Comparison of ENCODE assay signal across 20 cellular contexts in the genomic region with DNA sequence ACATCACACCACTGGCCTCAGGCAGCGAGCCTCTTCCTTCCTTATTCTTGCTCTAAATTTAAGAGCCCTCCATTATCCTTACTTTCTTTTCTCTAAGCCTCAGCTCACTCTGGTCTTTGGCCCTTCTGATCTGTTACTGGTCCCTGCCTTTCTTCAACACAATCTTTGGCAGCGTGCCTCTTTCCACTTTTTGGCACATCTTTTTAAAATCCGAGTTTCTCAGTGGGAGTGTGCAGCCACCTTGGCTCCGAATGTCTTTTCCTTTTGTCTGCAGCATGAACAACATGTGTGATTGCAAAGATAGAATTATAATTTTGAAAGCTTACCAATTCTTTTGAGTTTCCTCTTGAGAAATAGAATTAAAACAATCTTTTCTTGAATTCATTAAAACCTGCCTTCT.
DNase-seq lines count a peak whose midpoint lies in the region; ATAC-seq and TF ChIP-seq lines count a peak whose summit lies in the region.
"Had no signal": no experiment of that assay in that cellular context is flagged by ENCODE, and none has a peak within 500 bp of the region (broad histone marks: within the 10 kb centered on the region; RNA-seq: fewer than 3 reads in every experiment).

No MANE protein-coding gene starts in this region.

- H3K36me3 ChIP-seq in SK-N-MC (ENCODE audit: insufficient read depth, low read length) = no peaks in the 10 kb centered on the region
- H3K36me3 ChIP-seq in stomach smooth muscle (ENCODE audit: control insufficient read depth in 2 of 2, insufficient read depth in 2 of 2, low read length in 2 of 2) = no peaks in the 10 kb centered on the region
- H3K36me3 ChIP-seq: heart right ventricle, right atrium auricular region, thoracic aorta had no signal

- H3K27ac ChIP-seq in SK-N-MC (no peak overlapping the region), stomach smooth muscle (ENCODE audit: low read length) (no peak overlapping the region)
- H3K27ac ChIP-seq: heart right ventricle, right atrium auricular region, spleen, thoracic aorta had no signal

- ATAC-seq in HG03045 (IDR thresholded peaks at IDR 0.05; ENCODE audit: unreplicated experiment) = no peak
- ATAC-seq in HG03432 (IDR thresholded peaks at IDR 0.05; ENCODE audit: unreplicated experiment) = no peak
- ATAC-seq: activated CD8-positive, alpha-beta memory T cell treated with anti-CD3 and anti-CD28 coated beads, Interleukin-2, amount 10 ng/mL, durations not matched to agents 7 days and 5 days; naive thymus-derived CD8-positive, alpha-beta T cell; stimulated activated naive B cell treated with anti-CD40 and anti-IgM and Interleukin-4, amounts not matched to agents 10 μg/mL and 1 μg/mL and 100 μg/mL, for 72 hours had no signal

- no peak for TF ChIP-seq CTCF in fibroblast of the aortic adventitia (IDR thresholded peaks at IDR 0.05; ENCODE audit: insufficient read depth, low read length)

- peaks cover 0 to 3% of the 10 kb centered on the region in 2 donors for H3K27me3 ChIP-seq in stomach smooth muscle (ENCODE audit: control insufficient read depth in 1 of 2, insufficient read depth in 2 of 2, low read length in 2 of 2)
- H3K27me3 ChIP-seq: heart right ventricle, right atrium auricular region, spleen had no signal

- H3K9ac ChIP-seq in SK-N-MC (ENCODE audit: insufficient read length) (no peak overlapping the region), stomach smooth muscle (ENCODE audit: low read length in 2 of 2) (no peak overlapping the region)

- H3K4me3 ChIP-seq in SK-N-MC = peak overlapping the region; percentile 37; the same call in 1 of the 2 replicates
- peak overlapping the region; percentile 10 for H3K4me3 ChIP-seq in fibroblast of the aortic adventitia (ENCODE audit: low read depth, low read length)
- H3K4me3 ChIP-seq in stomach smooth muscle (ENCODE audit: low read length in 2 of 2) = peak overlapping the region; percentile 1 to 44
- H3K4me3 ChIP-seq: heart right ventricle, right atrium auricular region, spleen, thoracic aorta had no signal

- H3K9me3 ChIP-seq in SK-N-MC (ENCODE audit: low read depth, low read length) (no peaks in the 10 kb centered on the region), stomach smooth muscle (ENCODE audit: control insufficient read depth in 2 of 2, low read length in 2 of 2) (peaks cover 0 to 6% of the 10 kb centered on the region in 2 donors)
- H3K9me3 ChIP-seq: right atrium auricular region, spleen, thoracic aorta had no signal

- DNase-seq in Kasumi-1 (lab: John Stamatoyannopoulos, UW) (peak; percentile 45 to 57), SK-N-MC (ENCODE audit: low read depth, low spot score) (no peak), fibroblast of the aortic adventitia (ENCODE audit: low read depth) (peak; percentile 86), 8988T (no peak)
- DNase-seq: activated CD4-positive, alpha-beta T cell treated with anti-CD3 and anti-CD28 coated beads, Interleukin-2, amount 10 ng/mL, durations not matched to agents 24 days and 14 days; activated CD8-positive, alpha-beta memory T cell treated with anti-CD3 and anti-CD28 coated beads, Interleukin-2, amount 10 ng/mL, durations not matched to agents 7 days and 5 days; CD4-positive, CD25-positive, alpha-beta regulatory T cell; central memory CD4-positive, alpha-beta T cell; naive thymus-derived CD8-positive, alpha-beta T cell; NCI-H1436; NCI-H2171; spleen; stimulated activated CD4-positive, alpha-beta T cell treated with anti-CD3 and anti-CD28 coated beads, Interleukin-2, amount 100 ng/mL, for 48 hours; stimulated activated naive B cell treated with anti-CD40 and anti-IgM and Interleukin-4, amounts not matched to agents 10 μg/mL and 1 μg/mL and 100 μg/mL, for 72 hours had no signal

- H3K4me1 ChIP-seq in stomach smooth muscle (ENCODE audit: control insufficient read depth, insufficient read depth, low read length) = no peaks in the 10 kb centered on the region

Comparison
In these comparisons a context has a peak if more than half of its experiments do, and no peak if none do; other contexts are left out.
1. DNase-seq: peak in Kasumi-1 (2 of 2) and fibroblast of the aortic adventitia (single experiment); none in SK-N-MC (single experiment) and 8988T (single experiment).
2. Peak in every context shown above with its lines, with median percentiles within 50 percentile points of each other: H3K4me3 ChIP-seq.